In the genomic region with DNA sequence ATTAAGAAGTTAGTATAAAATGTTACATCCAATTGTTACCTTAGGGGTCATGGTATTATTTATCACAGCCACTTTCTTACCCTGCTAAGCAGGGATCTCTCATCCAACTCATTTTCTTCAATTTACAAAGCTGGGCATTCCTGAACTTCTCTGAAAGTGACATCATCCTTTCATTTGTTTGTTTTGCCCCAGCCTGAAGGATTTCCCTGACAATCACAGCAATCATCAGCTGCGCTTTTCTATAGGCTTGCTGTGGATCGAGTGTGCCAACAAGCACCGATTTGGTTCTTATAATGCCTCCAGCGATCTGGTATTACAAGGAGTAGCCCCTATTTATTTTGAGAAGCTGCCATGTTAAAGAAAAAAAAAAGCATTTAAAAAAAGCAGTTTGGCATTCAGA, we compare ENCODE assay signal across 11 cellular contexts.
A peak's percentile ranks its signal among the peaks of the same experiment; 100 is the strongest.
DNase-seq lines count a peak whose midpoint lies in the region; ATAC-seq and TF ChIP-seq lines count a peak whose summit lies in the region.
"Had no signal": no experiment of that assay in that cellular context is flagged by ENCODE, and none has a peak within 500 bp of the region (broad histone marks: within the 10 kb centered on the region; RNA-seq: fewer than 3 reads in every experiment).

No MANE protein-coding gene starts in this region.

- H3K4me3 ChIP-seq in neuron (ENCODE audit: low read length) (no peak overlapping the region), ovary (no peak overlapping the region)

- no peaks in the 10 kb centered on the region for H3K36me3 ChIP-seq in neuron (ENCODE audit: insufficient read depth, low read length)
- no peaks in the 10 kb centered on the region for H3K36me3 ChIP-seq in ovary

- no peak for TF ChIP-seq EP300 in ovary (IDR thresholded peaks at IDR 0.05)

- 29 to 37% (median 35%) methylated on average over 4 of the region's 4 CpGs for WGBS in ovary, 3 donors

- peaks cover 36% of the 10 kb centered on the region for H3K4me1 ChIP-seq in neuron (ENCODE audit: insufficient read depth, low read length)
- no peaks in the 10 kb centered on the region for H3K4me1 ChIP-seq in ovary (ENCODE audit: insufficient read depth)

- H3K9me3 ChIP-seq in neuron (ENCODE audit: low read length) (no peaks in the 10 kb centered on the region), ovary (no peaks in the 10 kb centered on the region)

- H3K27ac ChIP-seq in ovary: no peak overlapping the region

- peak overlapping the region; percentile 26 for H2AFZ ChIP-seq in neuron (ENCODE audit: low read depth, low read length)

- H3K27me3 ChIP-seq in neuron (ENCODE audit: insufficient read depth, low read length): no peaks in the 10 kb centered on the region
- H3K27me3 ChIP-seq in ovary: no peaks in the 10 kb centered on the region

- TF ChIP-seq CTCF in ovary (IDR thresholded peaks at IDR 0.05): no peak

- intact Hi-C loops in ovary (cut with DNase I): no loop called here

- no peak for ATAC-seq in GM21723 (IDR thresholded peaks at IDR 0.05; ENCODE audit: unreplicated experiment)
- ATAC-seq: activated T-cell treated with anti-CD3 and anti-CD28 coated beads, Interleukin-2, amount 50 U/mL, for 72 hours had no signal

- no peak for TF ChIP-seq POLR2A in ovary (IDR thresholded peaks at IDR 0.05)

- DNase-seq in GM03348 (ENCODE audit: low spot score) (peak; percentile 13), NCI-H226 (peak; percentile 7), dedifferentiated amniotic fluid mesenchymal stem cell (ENCODE audit: extremely low spot score) (peak; percentile 79), activated gamma-delta T cell (lab: John Stamatoyannopoulos, UW) (no peak), ovary (no peak)
- DNase-seq in stimulated activated CD4-positive, alpha-beta T cell treated with anti-CD3 and anti-CD28 coated beads, Interleukin-4, amount 100 ng/mL, for 4 hours: no peak
- DNase-seq: activated T-cell treated with anti-CD3 and anti-CD28 coated beads, Interleukin-2, amount 50 U/mL, for 72 hours; GF-D8; posterior cingulate gyrus had no signal

Comparison
In these comparisons a context has a peak if more than half of its experiments do, and no peak if none do; other contexts are left out.
1. DNase-seq: peak in GM03348 (single experiment), NCI-H226 (single experiment) and dedifferentiated amniotic fluid mesenchymal stem cell (single experiment); none in activated gamma-delta T cell (single experiment), stimulated activated CD4-positive, alpha-beta T cell treated with anti-CD3 and anti-CD28 coated beads, Interleukin-4, amount 100 ng/mL, for 4 hours (0 of 2) and ovary (0 of 5).